ENCODE assay signal across 8 cellular contexts in genomic region chr5:111680737-111681413, GRCh38.
DNase-seq lines count a peak whose midpoint lies in the region; ATAC-seq and TF ChIP-seq lines count a peak whose summit lies in the region.

No MANE protein-coding gene starts in this region.

- H3K4me3 ChIP-seq in AG10803 (ENCODE audit: low read length) (no peak overlapping the region), coronary artery (peak overlapping the region; percentile 21)

- peak; percentile 96 for DNase-seq in AG10803 (ENCODE audit: low read depth)
- DNase-seq in NCI-H2107 (lab: John Stamatoyannopoulos, UW), result peak; percentile 9
- no peak for DNase-seq in coronary artery (ENCODE audit: low spot score)
- peak; percentile 89 for DNase-seq in myocyte (ENCODE audit: low read depth)
- no peak for DNase-seq in activated CD4-positive, CD25-positive, alpha-beta regulatory T cell (lab: John Stamatoyannopoulos, UW)
- DNase-seq in SIG-M5 treated with dmso at 0.1 percent for 504 hours (lab: John Stamatoyannopoulos, UW; ENCODE audit: unreplicated experiment), result no peak
- no peak for DNase-seq in NK-92 treated with Interleukin-12 subunit alpha and Interleukin-12 subunit beta, amount 100 ng/mL, for 24 hours (lab: John Stamatoyannopoulos, UW)

- ATAC-seq in GM21360 (IDR thresholded peaks at IDR 0.05; ENCODE audit: unreplicated experiment), result no peak

- peak overlapping the region; percentile 36 to 40 for H3K27ac ChIP-seq in coronary artery

- TF ChIP-seq CTCF in AG10803 (conservative IDR thresholded peaks at IDR 0.05; ENCODE audit: low read length) (0 out of 2 replicates have a peak, but pooled peaks have one; percentile 7), coronary artery (IDR thresholded peaks at IDR 0.05) (no peak)

Comparison
In these comparisons a context has a peak if more than half of its experiments do, and no peak if none do; other contexts are left out.
1. DNase-seq: peak in AG10803 (single experiment), NCI-H2107 (single experiment) and myocyte (single experiment); none in coronary artery (single experiment), activated CD4-positive, CD25-positive, alpha-beta regulatory T cell (0 of 4), SIG-M5 treated with dmso at 0.1 percent for 504 hours (single experiment) and NK-92 treated with Interleukin-12 subunit alpha and Interleukin-12 subunit beta, amount 100 ng/mL, for 24 hours (single experiment).